Comparison of ENCODE assay signal across 1 cellular context in the genomic region with DNA sequence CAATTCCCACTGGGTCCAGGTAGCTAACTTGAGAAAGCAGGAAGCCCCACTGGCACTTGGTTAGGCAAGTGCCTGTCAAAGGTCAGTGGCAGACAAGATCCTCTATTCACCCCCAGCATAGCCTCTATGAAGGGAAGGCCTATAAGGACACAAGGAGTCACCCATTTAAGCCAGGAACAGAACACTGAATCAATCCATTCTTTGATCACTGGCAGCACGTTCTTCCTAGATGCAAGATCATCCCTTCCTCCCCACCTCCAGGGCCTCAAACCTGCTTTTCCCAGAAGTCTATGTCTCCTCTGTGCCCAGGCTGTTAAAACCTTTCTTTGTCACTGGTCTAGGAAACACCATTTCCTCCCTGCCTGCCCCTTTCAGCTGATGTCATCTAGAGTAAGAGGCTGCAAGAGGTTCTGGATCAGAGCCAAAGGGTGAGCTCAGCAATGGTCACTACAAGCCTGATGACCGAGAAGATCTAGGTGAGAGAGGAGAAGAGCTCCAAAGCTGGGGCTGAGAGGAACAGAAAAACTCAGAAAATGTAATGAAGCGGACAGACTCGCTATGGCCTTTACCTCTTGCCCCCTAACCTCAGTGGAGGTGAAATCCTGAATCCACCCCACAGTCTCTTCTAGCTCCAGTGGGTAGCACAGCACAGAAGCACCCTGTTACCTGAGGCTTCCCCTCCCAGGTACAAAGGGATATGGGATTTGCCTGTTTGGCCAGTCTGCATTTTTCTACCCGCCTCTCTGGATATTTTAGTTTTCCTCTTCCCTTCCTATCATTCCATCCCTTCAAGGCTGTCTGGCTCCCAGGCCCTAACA.
TF ChIP-seq lines count a peak whose summit lies in the region.

No MANE protein-coding gene starts in this region.

TF ChIP-seq in K562, 482 proteins besides CTCF, POLR2A, EP300 and RAD21 (continued from another document and continues in another):
- TF ChIP-seq, protein P1, sequence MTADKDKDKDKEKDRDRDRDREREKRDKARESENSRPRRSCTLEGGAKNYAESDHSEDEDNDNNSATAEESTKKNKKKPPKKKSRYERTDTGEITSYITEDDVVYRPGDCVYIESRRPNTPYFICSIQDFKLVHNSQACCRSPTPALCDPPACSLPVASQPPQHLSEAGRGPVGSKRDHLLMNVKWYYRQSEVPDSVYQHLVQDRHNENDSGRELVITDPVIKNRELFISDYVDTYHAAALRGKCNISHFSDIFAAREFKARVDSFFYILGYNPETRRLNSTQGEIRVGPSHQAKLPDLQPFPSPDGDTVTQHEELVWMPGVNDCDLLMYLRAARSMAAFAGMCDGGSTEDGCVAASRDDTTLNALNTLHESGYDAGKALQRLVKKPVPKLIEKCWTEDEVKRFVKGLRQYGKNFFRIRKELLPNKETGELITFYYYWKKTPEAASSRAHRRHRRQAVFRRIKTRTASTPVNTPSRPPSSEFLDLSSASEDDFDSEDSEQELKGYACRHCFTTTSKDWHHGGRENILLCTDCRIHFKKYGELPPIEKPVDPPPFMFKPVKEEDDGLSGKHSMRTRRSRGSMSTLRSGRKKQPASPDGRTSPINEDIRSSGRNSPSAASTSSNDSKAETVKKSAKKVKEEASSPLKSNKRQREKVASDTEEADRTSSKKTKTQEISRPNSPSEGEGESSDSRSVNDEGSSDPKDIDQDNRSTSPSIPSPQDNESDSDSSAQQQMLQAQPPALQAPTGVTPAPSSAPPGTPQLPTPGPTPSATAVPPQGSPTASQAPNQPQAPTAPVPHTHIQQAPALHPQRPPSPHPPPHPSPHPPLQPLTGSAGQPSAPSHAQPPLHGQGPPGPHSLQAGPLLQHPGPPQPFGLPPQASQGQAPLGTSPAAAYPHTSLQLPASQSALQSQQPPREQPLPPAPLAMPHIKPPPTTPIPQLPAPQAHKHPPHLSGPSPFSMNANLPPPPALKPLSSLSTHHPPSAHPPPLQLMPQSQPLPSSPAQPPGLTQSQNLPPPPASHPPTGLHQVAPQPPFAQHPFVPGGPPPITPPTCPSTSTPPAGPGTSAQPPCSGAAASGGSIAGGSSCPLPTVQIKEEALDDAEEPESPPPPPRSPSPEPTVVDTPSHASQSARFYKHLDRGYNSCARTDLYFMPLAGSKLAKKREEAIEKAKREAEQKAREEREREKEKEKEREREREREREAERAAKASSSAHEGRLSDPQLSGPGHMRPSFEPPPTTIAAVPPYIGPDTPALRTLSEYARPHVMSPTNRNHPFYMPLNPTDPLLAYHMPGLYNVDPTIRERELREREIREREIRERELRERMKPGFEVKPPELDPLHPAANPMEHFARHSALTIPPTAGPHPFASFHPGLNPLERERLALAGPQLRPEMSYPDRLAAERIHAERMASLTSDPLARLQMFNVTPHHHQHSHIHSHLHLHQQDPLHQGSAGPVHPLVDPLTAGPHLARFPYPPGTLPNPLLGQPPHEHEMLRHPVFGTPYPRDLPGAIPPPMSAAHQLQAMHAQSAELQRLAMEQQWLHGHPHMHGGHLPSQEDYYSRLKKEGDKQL (CRISPR knock-in tag; IDR thresholded peaks at IDR 0.05; ENCODE audit: borderline replicate concordance): no peak
- TF ChIP-seq, protein P2, sequence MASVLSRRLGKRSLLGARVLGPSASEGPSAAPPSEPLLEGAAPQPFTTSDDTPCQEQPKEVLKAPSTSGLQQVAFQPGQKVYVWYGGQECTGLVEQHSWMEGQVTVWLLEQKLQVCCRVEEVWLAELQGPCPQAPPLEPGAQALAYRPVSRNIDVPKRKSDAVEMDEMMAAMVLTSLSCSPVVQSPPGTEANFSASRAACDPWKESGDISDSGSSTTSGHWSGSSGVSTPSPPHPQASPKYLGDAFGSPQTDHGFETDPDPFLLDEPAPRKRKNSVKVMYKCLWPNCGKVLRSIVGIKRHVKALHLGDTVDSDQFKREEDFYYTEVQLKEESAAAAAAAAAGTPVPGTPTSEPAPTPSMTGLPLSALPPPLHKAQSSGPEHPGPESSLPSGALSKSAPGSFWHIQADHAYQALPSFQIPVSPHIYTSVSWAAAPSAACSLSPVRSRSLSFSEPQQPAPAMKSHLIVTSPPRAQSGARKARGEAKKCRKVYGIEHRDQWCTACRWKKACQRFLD (CRISPR knock-in tag; IDR thresholded peaks at IDR 0.05): no peak
- TF ChIP-seq, protein P3, sequence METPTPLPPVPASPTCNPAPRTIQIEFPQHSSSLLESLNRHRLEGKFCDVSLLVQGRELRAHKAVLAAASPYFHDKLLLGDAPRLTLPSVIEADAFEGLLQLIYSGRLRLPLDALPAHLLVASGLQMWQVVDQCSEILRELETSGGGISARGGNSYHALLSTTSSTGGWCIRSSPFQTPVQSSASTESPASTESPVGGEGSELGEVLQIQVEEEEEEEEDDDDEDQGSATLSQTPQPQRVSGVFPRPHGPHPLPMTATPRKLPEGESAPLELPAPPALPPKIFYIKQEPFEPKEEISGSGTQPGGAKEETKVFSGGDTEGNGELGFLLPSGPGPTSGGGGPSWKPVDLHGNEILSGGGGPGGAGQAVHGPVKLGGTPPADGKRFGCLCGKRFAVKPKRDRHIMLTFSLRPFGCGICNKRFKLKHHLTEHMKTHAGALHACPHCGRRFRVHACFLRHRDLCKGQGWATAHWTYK (CRISPR knock-in tag; IDR thresholded peaks at IDR 0.05): peak; percentile 96
- TF ChIP-seq SRF (CRISPR knock-in tag; IDR thresholded peaks at IDR 0.05): peak; percentile 61 to 81; a peak in 3 of 4 replicates
- TF ChIP-seq ZNF347 (CRISPR knock-in tag; IDR thresholded peaks at IDR 0.05; ENCODE audit: low read depth): no peak
- no peak for TF ChIP-seq RBM17 (IDR thresholded peaks at IDR 0.05; ENCODE audit: borderline replicate concordance, low read depth, low read length)
- no peak for TF ChIP-seq RFX7 (CRISPR knock-in tag; IDR thresholded peaks at IDR 0.05)
- peak; percentile 84 for TF ChIP-seq CREB1 (IDR thresholded peaks at IDR 0.05)
- TF ChIP-seq CREB1 (CRISPR knock-in tag; IDR thresholded peaks at IDR 0.05): no peak
- TF ChIP-seq MECOM (CRISPR knock-in tag; IDR thresholded peaks at IDR 0.05): 0 out of 2 replicates have a peak, but pooled peaks have one; percentile 11
- TF ChIP-seq, protein P4, sequence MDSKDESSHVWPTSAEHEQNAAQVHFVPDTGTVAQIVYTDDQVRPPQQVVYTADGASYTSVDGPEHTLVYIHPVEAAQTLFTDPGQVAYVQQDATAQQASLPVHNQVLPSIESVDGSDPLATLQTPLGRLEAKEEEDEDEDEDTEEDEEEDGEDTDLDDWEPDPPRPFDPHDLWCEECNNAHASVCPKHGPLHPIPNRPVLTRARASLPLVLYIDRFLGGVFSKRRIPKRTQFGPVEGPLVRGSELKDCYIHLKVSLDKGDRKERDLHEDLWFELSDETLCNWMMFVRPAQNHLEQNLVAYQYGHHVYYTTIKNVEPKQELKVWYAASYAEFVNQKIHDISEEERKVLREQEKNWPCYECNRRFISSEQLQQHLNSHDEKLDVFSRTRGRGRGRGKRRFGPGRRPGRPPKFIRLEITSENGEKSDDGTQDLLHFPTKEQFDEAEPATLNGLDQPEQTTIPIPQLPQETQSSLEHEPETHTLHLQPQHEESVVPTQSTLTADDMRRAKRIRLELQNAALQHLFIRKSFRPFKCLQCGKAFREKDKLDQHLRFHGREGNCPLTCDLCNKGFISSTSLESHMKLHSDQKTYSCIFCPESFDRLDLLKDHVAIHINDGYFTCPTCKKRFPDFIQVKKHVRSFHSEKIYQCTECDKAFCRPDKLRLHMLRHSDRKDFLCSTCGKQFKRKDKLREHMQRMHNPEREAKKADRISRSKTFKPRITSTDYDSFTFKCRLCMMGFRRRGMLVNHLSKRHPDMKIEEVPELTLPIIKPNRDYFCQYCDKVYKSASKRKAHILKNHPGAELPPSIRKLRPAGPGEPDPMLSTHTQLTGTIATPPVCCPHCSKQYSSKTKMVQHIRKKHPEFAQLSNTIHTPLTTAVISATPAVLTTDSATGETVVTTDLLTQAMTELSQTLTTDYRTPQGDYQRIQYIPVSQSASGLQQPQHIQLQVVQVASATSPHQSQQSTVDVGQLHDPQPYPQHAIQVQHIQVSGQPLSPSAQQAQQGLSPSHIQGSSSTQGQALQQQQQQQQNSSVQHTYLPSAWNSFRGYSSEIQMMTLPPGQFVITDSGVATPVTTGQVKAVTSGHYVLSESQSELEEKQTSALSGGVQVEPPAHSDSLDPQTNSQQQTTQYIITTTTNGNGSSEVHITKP (IDR thresholded peaks at IDR 0.05; ENCODE audit: partially characterized antibody): no peak
- TF ChIP-seq ZNF586 (CRISPR knock-in tag; conservative IDR thresholded peaks at IDR 0.05): peak; percentile 92
- TF ChIP-seq, protein P5, sequence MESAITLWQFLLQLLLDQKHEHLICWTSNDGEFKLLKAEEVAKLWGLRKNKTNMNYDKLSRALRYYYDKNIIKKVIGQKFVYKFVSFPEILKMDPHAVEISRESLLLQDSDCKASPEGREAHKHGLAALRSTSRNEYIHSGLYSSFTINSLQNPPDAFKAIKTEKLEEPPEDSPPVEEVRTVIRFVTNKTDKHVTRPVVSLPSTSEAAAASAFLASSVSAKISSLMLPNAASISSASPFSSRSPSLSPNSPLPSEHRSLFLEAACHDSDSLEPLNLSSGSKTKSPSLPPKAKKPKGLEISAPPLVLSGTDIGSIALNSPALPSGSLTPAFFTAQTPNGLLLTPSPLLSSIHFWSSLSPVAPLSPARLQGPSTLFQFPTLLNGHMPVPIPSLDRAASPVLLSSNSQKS (CRISPR knock-in tag; IDR thresholded peaks at IDR 0.05): 0 out of 2 replicates have a peak, but pooled peaks have one; percentile 2
- TF ChIP-seq HDGF (IDR thresholded peaks at IDR 0.05): no peak
- TF ChIP-seq, protein P6, sequence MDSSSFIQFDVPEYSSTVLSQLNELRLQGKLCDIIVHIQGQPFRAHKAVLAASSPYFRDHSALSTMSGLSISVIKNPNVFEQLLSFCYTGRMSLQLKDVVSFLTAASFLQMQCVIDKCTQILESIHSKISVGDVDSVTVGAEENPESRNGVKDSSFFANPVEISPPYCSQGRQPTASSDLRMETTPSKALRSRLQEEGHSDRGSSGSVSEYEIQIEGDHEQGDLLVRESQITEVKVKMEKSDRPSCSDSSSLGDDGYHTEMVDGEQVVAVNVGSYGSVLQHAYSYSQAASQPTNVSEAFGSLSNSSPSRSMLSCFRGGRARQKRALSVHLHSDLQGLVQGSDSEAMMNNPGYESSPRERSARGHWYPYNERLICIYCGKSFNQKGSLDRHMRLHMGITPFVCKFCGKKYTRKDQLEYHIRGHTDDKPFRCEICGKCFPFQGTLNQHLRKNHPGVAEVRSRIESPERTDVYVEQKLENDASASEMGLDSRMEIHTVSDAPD (CRISPR knock-in tag; IDR thresholded peaks at IDR 0.05): peak; percentile 73; the same call in 1 of the 2 replicates
- TF ChIP-seq HSF4 (CRISPR knock-in tag; IDR thresholded peaks at IDR 0.05; ENCODE audit: borderline replicate concordance): peak; percentile 82; the same call in 1 of the 2 replicates
- no peak; the same call in 1 of the 2 replicates for TF ChIP-seq ZFP30 (CRISPR knock-in tag; IDR thresholded peaks at IDR 0.05; ENCODE audit: borderline replicate concordance)
- peak; percentile 10; the same call in 1 of the 2 replicates for TF ChIP-seq SMARCA5 (IDR thresholded peaks at IDR 0.05)
- TF ChIP-seq, protein P7, sequence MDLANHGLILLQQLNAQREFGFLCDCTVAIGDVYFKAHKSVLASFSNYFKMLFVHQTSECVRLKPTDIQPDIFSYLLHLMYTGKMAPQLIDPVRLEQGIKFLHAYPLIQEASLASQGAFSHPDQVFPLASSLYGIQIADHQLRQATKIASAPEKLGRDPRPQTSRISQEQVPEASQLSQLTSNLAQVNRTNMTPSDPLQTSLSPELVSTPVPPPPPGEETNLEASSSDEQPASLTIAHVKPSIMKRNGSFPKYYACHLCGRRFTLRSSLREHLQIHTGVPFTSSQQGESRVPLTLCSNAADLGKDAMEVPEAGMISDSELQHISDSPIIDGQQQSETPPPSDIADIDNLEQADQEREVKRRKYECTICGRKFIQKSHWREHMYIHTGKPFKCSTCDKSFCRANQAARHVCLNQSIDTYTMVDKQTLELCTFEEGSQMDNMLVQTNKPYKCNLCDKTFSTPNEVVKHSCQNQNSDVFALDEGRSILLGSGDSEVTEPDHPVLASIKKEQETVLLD (IDR thresholded peaks at IDR 0.05): no peak
- TF ChIP-seq RNF2 (IDR thresholded peaks at IDR 0.05): peak; percentile 94
- TF ChIP-seq, protein P8, sequence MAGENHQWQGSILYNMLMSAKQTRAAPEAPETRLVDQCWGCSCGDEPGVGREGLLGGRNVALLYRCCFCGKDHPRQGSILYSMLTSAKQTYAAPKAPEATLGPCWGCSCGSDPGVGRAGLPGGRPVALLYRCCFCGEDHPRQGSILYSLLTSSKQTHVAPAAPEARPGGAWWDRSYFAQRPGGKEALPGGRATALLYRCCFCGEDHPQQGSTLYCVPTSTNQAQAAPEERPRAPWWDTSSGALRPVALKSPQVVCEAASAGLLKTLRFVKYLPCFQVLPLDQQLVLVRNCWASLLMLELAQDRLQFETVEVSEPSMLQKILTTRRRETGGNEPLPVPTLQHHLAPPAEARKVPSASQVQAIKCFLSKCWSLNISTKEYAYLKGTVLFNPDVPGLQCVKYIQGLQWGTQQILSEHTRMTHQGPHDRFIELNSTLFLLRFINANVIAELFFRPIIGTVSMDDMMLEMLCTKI (IDR thresholded peaks at IDR 0.05; ENCODE audit: partially characterized antibody): no peak
- TF ChIP-seq KLF13 (tag; IDR thresholded peaks at IDR 0.05; ENCODE audit: borderline replicate concordance, low read depth): peak; percentile 11; the same call in 1 of the 2 replicates
- peak; percentile 91; the same call in 1 of the 2 replicates for TF ChIP-seq NFXL1 (CRISPR knock-in tag; IDR thresholded peaks at IDR 0.05)
- TF ChIP-seq RBBP5 (IDR thresholded peaks at IDR 0.05; ENCODE audit: borderline replicate concordance, insufficient read depth, low read length, poor library complexity, severe bottlenecking): peak; percentile 25
- peak; percentile 99 for TF ChIP-seq ATF7 (IDR thresholded peaks at IDR 0.05)
- no peak for TF ChIP-seq PHF21A (IDR thresholded peaks at IDR 0.05; ENCODE audit: borderline replicate concordance, low read depth)
- no peak for TF ChIP-seq ZNF274 (IDR thresholded peaks at IDR 0.05; ENCODE audit: borderline replicate concordance, low read depth, low read length)
- TF ChIP-seq CHD1 (IDR thresholded peaks at IDR 0.05; ENCODE audit: low read length): no peak
- TF ChIP-seq POU5F1 (IDR thresholded peaks at IDR 0.05; ENCODE audit: borderline replicate concordance, low read depth, low read length, partially characterized antibody): no peak
- peak; percentile 7 for TF ChIP-seq ZFP36 (IDR thresholded peaks at IDR 0.05; ENCODE audit: low read depth, low read length, partially characterized antibody)
- peak; percentile 29 for TF ChIP-seq MBD2 (IDR thresholded peaks at IDR 0.05; ENCODE audit: borderline replicate concordance, low read depth)
- peak; percentile 13; the same call in 1 of the 2 replicates for TF ChIP-seq ETV5 (CRISPR knock-in tag; IDR thresholded peaks at IDR 0.05; ENCODE audit: low read depth)
- TF ChIP-seq, protein P9, sequence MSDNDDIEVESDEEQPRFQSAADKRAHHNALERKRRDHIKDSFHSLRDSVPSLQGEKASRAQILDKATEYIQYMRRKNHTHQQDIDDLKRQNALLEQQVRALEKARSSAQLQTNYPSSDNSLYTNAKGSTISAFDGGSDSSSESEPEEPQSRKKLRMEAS (CRISPR knock-in tag; IDR thresholded peaks at IDR 0.05): peak; percentile 41; the same call in 1 of the 2 replicates
- no peak; the same call in 1 of the 2 replicates for TF ChIP-seq ZFP1 (CRISPR knock-in tag; IDR thresholded peaks at IDR 0.05)
- no peak for TF ChIP-seq KDM1A (IDR thresholded peaks at IDR 0.05)
- TF ChIP-seq NFIC (IDR thresholded peaks at IDR 0.05): peak; percentile 100
- TF ChIP-seq ZNF408 (CRISPR knock-in tag; IDR thresholded peaks at IDR 0.05; ENCODE audit: low read depth): no peak
- TF ChIP-seq, protein P10, sequence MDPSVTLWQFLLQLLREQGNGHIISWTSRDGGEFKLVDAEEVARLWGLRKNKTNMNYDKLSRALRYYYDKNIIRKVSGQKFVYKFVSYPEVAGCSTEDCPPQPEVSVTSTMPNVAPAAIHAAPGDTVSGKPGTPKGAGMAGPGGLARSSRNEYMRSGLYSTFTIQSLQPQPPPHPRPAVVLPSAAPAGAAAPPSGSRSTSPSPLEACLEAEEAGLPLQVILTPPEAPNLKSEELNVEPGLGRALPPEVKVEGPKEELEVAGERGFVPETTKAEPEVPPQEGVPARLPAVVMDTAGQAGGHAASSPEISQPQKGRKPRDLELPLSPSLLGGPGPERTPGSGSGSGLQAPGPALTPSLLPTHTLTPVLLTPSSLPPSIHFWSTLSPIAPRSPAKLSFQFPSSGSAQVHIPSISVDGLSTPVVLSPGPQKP (CRISPR knock-in tag; IDR thresholded peaks at IDR 0.05): no peak
